Comparison of ENCODE assay signal across 2 cellular contexts in genomic region chr16:67447508-67448076, GRCh38.
A peak's percentile ranks its signal among the peaks of the same experiment; 100 is the strongest.
TF ChIP-seq lines count a peak whose summit lies in the region.

No MANE protein-coding gene starts in this region.

TF ChIP-seq in SK-N-SH, 30 proteins besides CTCF, POLR2A, EP300 and RAD21:
- peak; percentile 32; the same call in 1 of the 2 replicates for TF ChIP-seq SMC3 (IDR thresholded peaks at IDR 0.05; ENCODE audit: low read depth, low read length)
- TF ChIP-seq USF1 (IDR thresholded peaks at IDR 0.05; ENCODE audit: borderline replicate concordance, low read depth), result no peak
- TF ChIP-seq YY1 (IDR thresholded peaks at IDR 0.05; ENCODE audit: low read depth), result peak; percentile 43; the same call in 1 of the 2 replicates
- TF ChIP-seq RXRA (IDR thresholded peaks at IDR 0.05; ENCODE audit: borderline replicate concordance, low read depth), result no peak
- TF ChIP-seq MEF2A (IDR thresholded peaks at IDR 0.05; ENCODE audit: borderline replicate concordance, low read depth), result no peak
- no peak for TF ChIP-seq TCF12 (IDR thresholded peaks at IDR 0.05)
- TF ChIP-seq PBX3 (IDR thresholded peaks at IDR 0.05), result no peak
- no peak for TF ChIP-seq ELF1 (IDR thresholded peaks at IDR 0.05)

TF ChIP-seq in HepG2, 621 proteins besides CTCF, POLR2A, EP300 and RAD21 (continues in another document):
- TF ChIP-seq ZSCAN9 (CRISPR knock-in tag; IDR thresholded peaks at IDR 0.05; ENCODE audit: borderline replicate concordance), result no peak
- peak; percentile 45; the same call in 1 of the 2 replicates for TF ChIP-seq HOXA3 (CRISPR knock-in tag; IDR thresholded peaks at IDR 0.05)
- no peak for TF ChIP-seq NR2F2 (IDR thresholded peaks at IDR 0.05; ENCODE audit: borderline replicate concordance, low read depth)
- TF ChIP-seq NCOA5 (CRISPR knock-in tag; IDR thresholded peaks at IDR 0.05), result no peak
- no peak for TF ChIP-seq ZNF326 (CRISPR knock-in tag; IDR thresholded peaks at IDR 0.05; ENCODE audit: borderline replicate concordance)
- no peak for TF ChIP-seq TEAD3 (CRISPR knock-in tag; optimal IDR thresholded peaks at IDR 0.05; ENCODE audit: borderline replicate concordance)
- TF ChIP-seq HINFP (CRISPR knock-in tag; IDR thresholded peaks at IDR 0.05; ENCODE audit: low read depth), result no peak
- TF ChIP-seq MNT (IDR thresholded peaks at IDR 0.05), result no peak
- TF ChIP-seq HBP1 (CRISPR knock-in tag; IDR thresholded peaks at IDR 0.05; ENCODE audit: low read depth), result no peak
- TF ChIP-seq THAP7 (CRISPR knock-in tag; IDR thresholded peaks at IDR 0.05), result no peak
- no peak for TF ChIP-seq ZNF501 (CRISPR knock-in tag; IDR thresholded peaks at IDR 0.05)
- no peak for TF ChIP-seq ARID5B (CRISPR knock-in tag; IDR thresholded peaks at IDR 0.05)
- 0 out of 2 replicates have a peak, but pooled peaks have one; percentile 15 for TF ChIP-seq HNF4A (CRISPR knock-in tag; IDR thresholded peaks at IDR 0.05)
- TF ChIP-seq RFXAP (CRISPR knock-in tag; IDR thresholded peaks at IDR 0.05; ENCODE audit: borderline replicate concordance), result no peak
- peak; percentile 26 for TF ChIP-seq SKI (IDR thresholded peaks at IDR 0.05; ENCODE audit: partially characterized antibody)
- TF ChIP-seq SNAI1 (CRISPR knock-in tag; IDR thresholded peaks at IDR 0.05; ENCODE audit: borderline replicate concordance), result no peak
- TF ChIP-seq XRCC5 (optimal IDR thresholded peaks at IDR 0.05; ENCODE audit: low read length), result peak; percentile 63
- TF ChIP-seq RBM22 (optimal IDR thresholded peaks at IDR 0.05; ENCODE audit: low read length), result no peak
- peak; percentile 51 for TF ChIP-seq ZNF687 (CRISPR knock-in tag; IDR thresholded peaks at IDR 0.05)
- TF ChIP-seq MEIS2 (CRISPR knock-in tag; IDR thresholded peaks at IDR 0.05), result no peak
- no peak for TF ChIP-seq ZNF441 (CRISPR knock-in tag; IDR thresholded peaks at IDR 0.05; ENCODE audit: borderline replicate concordance)
- TF ChIP-seq BORCS8-MEF2B (CRISPR knock-in tag; IDR thresholded peaks at IDR 0.05), result peak; percentile 3; the same call in 1 of the 2 replicates
- no peak for TF ChIP-seq HNRNPLL (IDR thresholded peaks at IDR 0.05; ENCODE audit: low read depth, low read length, poor library complexity, severe bottlenecking)
- TF ChIP-seq PHF21A (CRISPR knock-in tag; IDR thresholded peaks at IDR 0.05), result no peak; the same call in 1 of the 2 replicates
- no peak for TF ChIP-seq RCOR2 (CRISPR knock-in tag; IDR thresholded peaks at IDR 0.05)
- TF ChIP-seq ZNF577 (CRISPR knock-in tag; IDR thresholded peaks at IDR 0.05; ENCODE audit: borderline replicate concordance, low read depth), result no peak
- 0 out of 2 replicates have a peak, but pooled peaks have one; percentile 17 for TF ChIP-seq HIC2 (CRISPR knock-in tag; IDR thresholded peaks at IDR 0.05; ENCODE audit: low read depth)
- no peak for TF ChIP-seq CREB3 (CRISPR knock-in tag; IDR thresholded peaks at IDR 0.05)
- no peak for TF ChIP-seq E2F2 (CRISPR knock-in tag; IDR thresholded peaks at IDR 0.05; ENCODE audit: borderline replicate concordance)
- TF ChIP-seq ZNF296 (CRISPR knock-in tag; conservative IDR thresholded peaks at IDR 0.05), result no peak
- no peak for TF ChIP-seq PAX8 (CRISPR knock-in tag; IDR thresholded peaks at IDR 0.05; ENCODE audit: borderline replicate concordance)
- TF ChIP-seq ATAD3A (CRISPR knock-in tag; IDR thresholded peaks at IDR 0.05), result no peak
- no peak for TF ChIP-seq NR3C1 (CRISPR knock-in tag; IDR thresholded peaks at IDR 0.05)
- no peak for TF ChIP-seq POLR2AphosphoS2 (IDR thresholded peaks at IDR 0.05; ENCODE audit: low read depth, low read length)
- TF ChIP-seq ZNF580 (CRISPR knock-in tag; IDR thresholded peaks at IDR 0.05; ENCODE audit: borderline replicate concordance, low read depth), result no peak; the same call in 1 of the 2 replicates
- 0 out of 2 replicates have a peak, but pooled peaks have one; percentile 52 for TF ChIP-seq ZNF354B (CRISPR knock-in tag; IDR thresholded peaks at IDR 0.05)
- no peak for TF ChIP-seq ZNF841 (CRISPR knock-in tag; IDR thresholded peaks at IDR 0.05; ENCODE audit: borderline replicate concordance)
- TF ChIP-seq STAG1 (CRISPR knock-in tag; IDR thresholded peaks at IDR 0.05), result peak; percentile 73
- no peak for TF ChIP-seq ZKSCAN5 (CRISPR knock-in tag; IDR thresholded peaks at IDR 0.05)
- TF ChIP-seq ZNF564 (CRISPR knock-in tag; IDR thresholded peaks at IDR 0.05), result 0 out of 2 replicates have a peak, but pooled peaks have one; percentile 9
